ENCODE assay signal across 30 cellular contexts in the genomic region with DNA sequence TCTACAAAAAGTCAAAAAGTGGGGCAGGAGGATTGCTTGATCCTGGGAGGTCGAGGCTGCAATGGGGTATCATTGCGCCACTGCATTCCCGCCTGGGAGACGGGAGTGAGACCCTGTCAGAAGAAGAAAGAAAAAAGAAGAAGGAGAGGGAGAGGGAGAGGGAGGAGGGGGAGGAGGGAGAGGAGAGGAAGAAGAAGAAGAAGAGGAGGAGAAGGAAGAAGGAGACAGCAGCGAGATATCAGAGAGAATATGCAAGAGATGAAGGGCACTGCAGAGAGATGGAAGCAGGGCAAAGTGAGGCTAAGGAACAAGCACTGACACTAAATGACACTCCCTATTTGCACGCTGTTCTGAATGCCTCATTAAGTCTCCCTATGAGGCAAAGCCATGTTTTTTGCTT. TPM values are rescaled to one million over a fixed set of nuclear protein-coding genes. Genes with fewer than 3 reads are reported as not detected.
"Had no signal": no experiment of that assay in that cellular context is flagged by ENCODE, and none has a peak within 500 bp of the region (broad histone marks: within the 10 kb centered on the region; RNA-seq: fewer than 3 reads in every experiment).

No MANE protein-coding gene starts in this region.

- H3K27ac Mint-ChIP-seq: endodermal cell; mesothelial cell of epicardium; neural progenitor cell; stimulated activated memory B cell treated with anti-CD40 and anti-IgM and Interleukin-4, amounts not matched to agents 10 μg/mL and 1 μg/mL and 100 μg/mL, for 72 hours had no signal

- H3K27me3 ChIP-seq: right atrium auricular region, uterus had no signal

- H3K9me3 ChIP-seq: right atrium auricular region, uterus had no signal

- H3K9ac ChIP-seq: neural progenitor cell, parathyroid adenoma had no signal

- H3K36me3 ChIP-seq: brain microvascular endothelial cell, neural progenitor cell, right atrium auricular region, uterus had no signal

- H3K36me3 Mint-ChIP-seq: mesothelial cell of epicardium; neural progenitor cell; stimulated activated memory B cell treated with anti-CD40 and anti-IgM and Interleukin-4, amounts not matched to agents 10 μg/mL and 1 μg/mL and 100 μg/mL, for 72 hours; type B pancreatic cell had no signal

- H3K4me3 ChIP-seq: neural progenitor cell, right atrium auricular region had no signal

- H3K9me3 Mint-ChIP-seq: activated naive CD4-positive, alpha-beta T cell treated with anti-CD3 and anti-CD28 coated beads for 36 hours; mesothelial cell of epicardium; naive B cell; neural progenitor cell; stimulated activated memory B cell treated with anti-CD40 and anti-IgM and Interleukin-4, amounts not matched to agents 10 μg/mL and 1 μg/mL and 100 μg/mL, for 72 hours; stimulated activated naive CD8-positive, alpha-beta T cell treated with anti-CD3 and anti-CD28 coated beads, Interleukin-15, amount 100 ng/mL, for 72 hours; type B pancreatic cell had no signal

- H3K79me2 ChIP-seq: parathyroid adenoma had no signal

- DNase-seq: activated CD4-positive, alpha-beta T cell treated with anti-CD3 and anti-CD28 coated beads for 48 hours; activated CD4-positive, alpha-beta T cell treated with anti-CD3 and anti-CD28 coated beads, Interleukin-2, amount 50 U/mL, for 48 hours; activated CD8-positive, alpha-beta memory T cell treated with anti-CD3 and anti-CD28 coated beads for 24 hours; activated effector memory CD4-positive, alpha-beta T cell treated with anti-CD3 and anti-CD28 coated beads, Interleukin-2, amount 50 U/mL, for 16 hours; activated naive CD4-positive, alpha-beta T cell treated with anti-CD3 and anti-CD28 coated beads for 36 hours; amniotic stem cell; brain microvascular endothelial cell; endodermal cell; foreskin fibroblast; kidney; naive B cell; occipital lobe; stimulated activated CD4-positive, alpha-beta T cell treated with anti-CD3 and anti-CD28 coated beads, Interleukin-1b, Interleukin-23, amount 100 ng/mL, for 48 hours; stimulated activated CD4-positive, alpha-beta T cell treated with anti-CD3 and anti-CD28 coated beads, Interleukin-4, amount 100 ng/mL, for 4 hours; stimulated activated CD8-positive, alpha-beta memory T cell treated with anti-CD3 and anti-CD28 coated beads, Interleukin-4, amount 100 ng/mL, for 48 hours; stimulated activated naive CD8-positive, alpha-beta T cell treated with anti-CD3 and anti-CD28 coated beads, Interleukin-15, amount 100 ng/mL, for 72 hours; T-helper 9 cell; uterus had no signal

- H3K4me1 ChIP-seq: parathyroid adenoma, right atrium auricular region, uterus had no signal

- H3K27ac ChIP-seq: brain microvascular endothelial cell, neural progenitor cell, parathyroid adenoma, right atrium auricular region, uterus, VCaP had no signal

RNA-seq across cellular contexts. Expression of a gene that starts 14.5 kb away (rescaled TPM):
- total RNA-seq: activated naive CD4-positive, alpha-beta T cell treated with anti-CD3 and anti-CD28 coated beads for 36 hours; astrocyte; endodermal cell; kidney; lower leg skin; mesothelial cell of epicardium; occipital lobe; pulmonary artery endothelial cell; right atrium auricular region; smooth muscle cell; uterus had no signal
- polyA plus RNA-seq: smooth muscle cell had no signal

RNA-seq across cellular contexts. Expression of a gene that starts 40.4 kb away (rescaled TPM):
- total RNA-seq: activated naive CD4-positive, alpha-beta T cell treated with anti-CD3 and anti-CD28 coated beads for 36 hours; astrocyte; endodermal cell; esophagus mucosa; kidney; lower leg skin; mesothelial cell of epicardium; occipital lobe; pulmonary artery endothelial cell; right atrium auricular region; smooth muscle cell; uterus had no signal
- polyA plus RNA-seq: smooth muscle cell had no signal
